ENCODE assay signal across 18 cellular contexts in the genomic region with DNA sequence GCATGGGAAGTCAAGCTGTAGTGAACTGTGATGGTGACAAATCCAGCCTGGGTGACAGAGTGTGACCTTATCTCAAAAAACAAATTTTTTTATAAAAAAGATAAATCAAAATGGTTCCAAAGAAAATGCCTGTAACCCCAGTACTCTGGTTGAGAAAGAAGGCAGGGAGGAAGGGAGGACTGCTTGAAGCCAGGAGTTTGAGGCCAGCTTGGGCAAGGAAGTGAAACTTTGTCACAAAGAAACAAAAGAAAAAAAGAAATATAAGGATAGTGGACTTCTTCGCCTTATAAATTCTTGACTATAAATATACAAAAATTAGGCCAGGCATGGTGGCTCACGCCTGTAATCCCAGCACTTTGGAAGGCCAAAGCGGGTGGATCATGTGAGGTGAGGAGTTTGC. TPM values are rescaled to one million over a fixed set of nuclear protein-coding genes. Genes with fewer than 3 reads are reported as not detected.
A peak's percentile ranks its signal among the peaks of the same experiment; 100 is the strongest.
DNase-seq lines count a peak whose midpoint lies in the region; ATAC-seq, FAIRE-seq and TF ChIP-seq lines count a peak whose summit lies in the region.
"Had no signal": no experiment of that assay in that cellular context is flagged by ENCODE, and none has a peak within 500 bp of the region (broad histone marks: within the 10 kb centered on the region; RNA-seq: fewer than 3 reads in every experiment).

No MANE protein-coding gene starts in this region.

- no peak overlapping the region for H2AFZ ChIP-seq in GM12878 (ENCODE audit: control insufficient read depth, low read depth, low read length)
- H2AFZ ChIP-seq in GM23248: no peak overlapping the region

- CTCF ChIA-PET in GM12878 (lab: Yijun Ruan, JAX): interaction anchor here (1.1 to 1.3 kb wide), 2 partner anchors 8 to 32 kb away, joined by 3 read pairs; no protein-coding TSS in a partner anchor
- CTCF ChIA-PET in CD4-positive, alpha-beta memory T cell (lab: Charles Lee; ENCODE audit: partially characterized antibody): no interaction called here
- CTCF ChIA-PET in activated CD4-positive, alpha-beta T cell treated with anti-CD3 and anti-CD28 coated beads, Interleukin-2, amount 10 ng/mL, durations not matched to agents 7 days and 5 days (lab: Charles Lee): interaction anchor here (1.2 kb wide), 1 partner anchor 13 kb away, joined by 4 read pairs; no protein-coding TSS in a partner anchor

- in situ Hi-C loops in GM12878 (cut with MboI) (no loop called here), GM23248 (cut with MboI) (no loop called here)

- H3K9me3 ChIP-seq in right atrium auricular region: no peaks in the 10 kb centered on the region
- no peaks in the 10 kb centered on the region for H3K9me3 ChIP-seq in GM12878 (replicated peaks; ENCODE audit: control insufficient read depth, insufficient read depth, low read length)
- H3K9me3 ChIP-seq in CD4-positive, alpha-beta memory T cell (ENCODE audit: control insufficient read depth in 1 of 2, low read length in 2 of 2): no peaks in the 10 kb centered on the region
- H3K9me3 ChIP-seq in GM23248 (ENCODE audit: low read depth): no peaks in the 10 kb centered on the region
- H3K9me3 ChIP-seq: Caco-2, HAP-1 had no signal

- no peak for TF ChIP-seq RAD21 in GM12878 (IDR thresholded peaks at IDR 0.05; ENCODE audit: insufficient read depth, low read depth, low read length)

- H3F3A ChIP-seq in GM23248 (ENCODE audit: insufficient read depth): peaks cover 8% of the 10 kb centered on the region; the same call in 1 of the 2 replicates

- peaks cover 5 to 12% (median 8%) of the 10 kb centered on the region in 4 donors for H3K4me1 Mint-ChIP-seq in CD4-positive, alpha-beta memory T cell
- peaks cover 4% of the 10 kb centered on the region for H3K4me1 Mint-ChIP-seq in activated CD4-positive, alpha-beta T cell treated with anti-CD3 and anti-CD28 coated beads, Interleukin-2, amount 10 ng/mL, durations not matched to agents 7 days and 5 days

- H3K4me2 ChIP-seq in GM12878 (ENCODE audit: control insufficient read depth, insufficient read depth) (no peak overlapping the region), GM23248 (ENCODE audit: unreplicated experiment) (no peak overlapping the region)

- H3K27ac ChIP-seq in right atrium auricular region: no peak overlapping the region
- H3K27ac ChIP-seq in GM12878 (ENCODE audit: control insufficient read depth, insufficient read depth): no peak overlapping the region
- no peak overlapping the region for H3K27ac ChIP-seq in CD4-positive, alpha-beta memory T cell (ENCODE audit: low read depth, low read length)
- no peak overlapping the region for H3K27ac ChIP-seq in GM23248

- no peaks in the 10 kb centered on the region for H3K27me3 Mint-ChIP-seq in CD4-positive, alpha-beta memory T cell
- H3K27me3 Mint-ChIP-seq in activated CD4-positive, alpha-beta T cell treated with anti-CD3 and anti-CD28 coated beads, Interleukin-2, amount 10 ng/mL, durations not matched to agents 7 days and 5 days: no peaks in the 10 kb centered on the region
- H3K27me3 Mint-ChIP-seq: CD8-positive, alpha-beta memory T cell had no signal

- H3K4me3 ChIP-seq in right atrium auricular region (no peak overlapping the region), GM12878 (no peak overlapping the region), GM23248 (no peak overlapping the region)
- H3K4me3 ChIP-seq in CD4-positive, alpha-beta memory T cell (ENCODE audit: low read length in 2 of 2): no peak overlapping the region
- H3K4me3 ChIP-seq: HAP-1 had no signal

- FAIRE-seq in GM12878 (lab: Jason Lieb, UNC): no peak
- FAIRE-seq in frontal cortex (lab: Jason Lieb, UNC): no peak
- FAIRE-seq: HepG2, HTR-8/SVneo had no signal

- SMC1A ChIA-PET in GM12878 (lab: Charles Lee; ENCODE audit: uncharacterized antibody, unreplicated experiment): interaction anchor here (3.3 kb wide), 1 partner anchor 31 kb away, joined by 11 read pairs; no protein-coding TSS in a partner anchor

- no peak for TF ChIP-seq POLR2A in GM12878 (IDR thresholded peaks at IDR 0.05; ENCODE audit: low read depth, low read length)

- DNase-seq in right atrium auricular region (ENCODE audit: low spot score) (peak; percentile 44), left cardiac atrium (no peak), MV-4-11 (lab: John Stamatoyannopoulos, UW) (peak; percentile 76), GM12878 (ENCODE audit: low read depth, low spot score) (no peak), frontal cortex (ENCODE audit: low spot score in 2 of 2) (no peak), GM23248 (no peak)
- DNase-seq in CD4-positive, alpha-beta memory T cell: no peak
- no peak for DNase-seq in activated CD4-positive, alpha-beta T cell treated with anti-CD3 and anti-CD28 coated beads, Interleukin-2, amount 10 ng/mL, durations not matched to agents 7 days and 5 days
- DNase-seq: ACHN; C1 segment of cervical spinal cord; Caco-2; CD8-positive, alpha-beta memory T cell; DND-41; GF-D8; GOT3 had no signal

- H3K4me1 ChIP-seq in right atrium auricular region (no peaks in the 10 kb centered on the region), GM12878 (ENCODE audit: control insufficient read depth, insufficient read depth, low read length) (peaks cover 25% of the 10 kb centered on the region), GM23248 (ENCODE audit: insufficient read depth) (no peaks in the 10 kb centered on the region)
- H3K4me1 ChIP-seq in CD4-positive, alpha-beta memory T cell (ENCODE audit: insufficient read depth, low read length): no peaks in the 10 kb centered on the region
- H3K4me1 ChIP-seq: Caco-2 had no signal

- H4K20me1 ChIP-seq in GM12878 (ENCODE audit: control insufficient read depth, insufficient read depth): no peaks in the 10 kb centered on the region
- H4K20me1 ChIP-seq in GM23248 (ENCODE audit: insufficient read depth): no peaks in the 10 kb centered on the region; the same call in 1 of the 2 replicates

- RAD21 ChIA-PET in GM12878 (lab: Charles Lee; ENCODE audit: unreplicated experiment): interaction anchor here (0.6 kb wide), 1 partner anchor 60 kb away, joined by 3 read pairs; no protein-coding TSS in a partner anchor

- no TSS peak for BruUV-seq in GM12878 (replicated peaks; lab: Mats Ljungman, UMichigan)

- WGBS in GM12878 (ENCODE audit: insufficient coverage, insufficient replicate concordance, low lambda C conversion rate, missing lambda C conversion rate): 97% methylated on average over 3 of the region's 3 CpGs
- WGBS in GM23248 (ENCODE audit: low coverage in 1 of 2, low lambda C conversion rate in 2 of 2, missing lambda C conversion rate in 2 of 2), 2 experiments: 100% methylated on average over 3 of the region's 3 CpGs

- no peak overlapping the region for H3K9ac ChIP-seq in GM12878 (ENCODE audit: control insufficient read depth, insufficient read depth, low read length)
- no peak overlapping the region for H3K9ac ChIP-seq in GM23248

- no peak for TF ChIP-seq CTCF in right atrium auricular region (IDR thresholded peaks at IDR 0.05)
- TF ChIP-seq CTCF in GM12878 (IDR thresholded peaks at IDR 0.05 in 2 of 3, conservative IDR thresholded peaks at IDR 0.05 in 1 of 3; ENCODE audit: control insufficient read depth in 2 of 3, extremely low read depth in 1 of 3, insufficient read depth in 1 of 3, low read depth in 3 of 3, low read length in 3 of 3): no peak

- H3K36me3 ChIP-seq in right atrium auricular region (no peaks in the 10 kb centered on the region), GM12878 (ENCODE audit: control insufficient read depth in 2 of 2, insufficient read depth in 2 of 2, low read length in 1 of 2) (peaks cover 10 to 27% of the 10 kb centered on the region in 2 experiments), GM23248 (ENCODE audit: low read depth) (0 out of 2 replicates have a peak, but pooled peaks cover 3% of the 10 kb centered on the region)
- peaks cover 9% of the 10 kb centered on the region for H3K36me3 ChIP-seq in CD4-positive, alpha-beta memory T cell (ENCODE audit: insufficient read depth, low read length)

- H3K4me3 Mint-ChIP-seq in CD4-positive, alpha-beta memory T cell: no peak overlapping the region
- H3K4me3 Mint-ChIP-seq in activated CD4-positive, alpha-beta T cell treated with anti-CD3 and anti-CD28 coated beads, Interleukin-2, amount 10 ng/mL, durations not matched to agents 7 days and 5 days: no peak overlapping the region
- H3K4me3 Mint-ChIP-seq: CD8-positive, alpha-beta memory T cell had no signal

- H3K27ac Mint-ChIP-seq in CD4-positive, alpha-beta memory T cell: no peak overlapping the region
- H3K27ac Mint-ChIP-seq in activated CD4-positive, alpha-beta T cell treated with anti-CD3 and anti-CD28 coated beads, Interleukin-2, amount 10 ng/mL, durations not matched to agents 7 days and 5 days: no peak overlapping the region

- H3K27me3 ChIP-seq in right atrium auricular region: no peaks in the 10 kb centered on the region
- H3K27me3 ChIP-seq in GM12878 (replicated peaks in 1 of 2; ENCODE audit: control insufficient read depth in 2 of 2, insufficient read depth in 2 of 2, low read length in 1 of 2): no peaks in the 10 kb centered on the region
- no peaks in the 10 kb centered on the region for H3K27me3 ChIP-seq in CD4-positive, alpha-beta memory T cell (ENCODE audit: insufficient read depth, low read length)
- H3K27me3 ChIP-seq in GM23248 (replicated peaks; ENCODE audit: insufficient read depth): no peaks in the 10 kb centered on the region

- POLR2A ChIA-PET in GM12878 (lab: Charles Lee): no interaction called here
- POLR2A ChIA-PET in CD4-positive, alpha-beta memory T cell (lab: Charles Lee; ENCODE audit: partially characterized antibody): no interaction called here
- POLR2A ChIA-PET in activated CD4-positive, alpha-beta T cell treated with anti-CD3 and anti-CD28 coated beads, Interleukin-2, amount 10 ng/mL, durations not matched to agents 7 days and 5 days (lab: Charles Lee): no interaction called here

- peaks cover 52% of the 10 kb centered on the region for H3K79me2 ChIP-seq in GM12878 (ENCODE audit: control insufficient read depth, insufficient read depth, low read length)
- H3K79me2 ChIP-seq in GM23248 (ENCODE audit: insufficient read depth): peaks cover 100% of the 10 kb centered on the region

- no peak for TF ChIP-seq EP300 in GM12878 (IDR thresholded peaks at IDR 0.05; ENCODE audit: borderline replicate concordance in 1 of 2, control insufficient read depth in 1 of 2, low read depth in 2 of 2, low read length in 2 of 2)

- peaks cover 18 to 32% of the 10 kb centered on the region in 2 donors for H3K36me3 Mint-ChIP-seq in CD4-positive, alpha-beta memory T cell
- peaks cover 13% of the 10 kb centered on the region for H3K36me3 Mint-ChIP-seq in activated CD4-positive, alpha-beta T cell treated with anti-CD3 and anti-CD28 coated beads, Interleukin-2, amount 10 ng/mL, durations not matched to agents 7 days and 5 days (ENCODE audit: low read depth)

- H3K9me3 Mint-ChIP-seq in CD4-positive, alpha-beta memory T cell: peaks cover 0 to 2% (median 0%) of the 10 kb centered on the region in 8 donors
- H3K9me3 Mint-ChIP-seq in activated CD4-positive, alpha-beta T cell treated with anti-CD3 and anti-CD28 coated beads, Interleukin-2, amount 10 ng/mL, durations not matched to agents 7 days and 5 days: no peaks in the 10 kb centered on the region
- H3K9me3 Mint-ChIP-seq: CD8-positive, alpha-beta memory T cell had no signal

- intact Hi-C loops in left cardiac atrium (cut with DNase I): no loop called here
- intact Hi-C loops in GM12878 (cut with micrococcal nuclease; ENCODE audit: unreplicated experiment): no loop called here
- intact Hi-C loops in CD4-positive, alpha-beta memory T cell (cut with micrococcal nuclease): no loop called here

- ATAC-seq in left cardiac atrium (no peak), GM12878 (no peak)
- ATAC-seq: HepG2 had no signal

- H3K9me2 ChIP-seq in GM23248 (ENCODE audit: insufficient read depth): no peaks in the 10 kb centered on the region

RNA-seq across cellular contexts. Expression of a gene that starts 34.1 kb away (rescaled TPM):
- total RNA-seq in right atrium auricular region: 10 to 100 TPM; 11.6 to 19.3 TPM
- total RNA-seq in left cardiac atrium: 10 to 100 TPM; 28.0 to 29.9 TPM
- 181 and 197 TPM in 2 replicates for total RNA-seq in GM12878 (2013; cell fraction: nucleolus; rRNA removed)
- total RNA-seq in GM12878 (2014; rRNA removed): 49.2 and 55.9 TPM in 2 replicates
- 62.7 and 65.0 TPM in 2 replicates for total RNA-seq in GM12878 (2014; rRNA removed; fragmentation: Illumina TruSeq; extraction: Trizol)
- total RNA-seq in GM12878 (2021): 145 and 147 TPM in 2 replicates
- polyA plus RNA-seq in GM12878 (2011; ENCODE audit: low read depth): 37.4 TPM
- 39.4 and 65.6 TPM in 2 replicates for polyA plus RNA-seq in GM12878 (2011; rRNA removed)
- 18.2 and 21.0 TPM in 2 replicates for polyA plus RNA-seq in GM12878 (2011; cell fraction: cytosol; rRNA removed)
- polyA plus RNA-seq in GM12878 (2011; cell fraction: nucleus; rRNA removed): 35.7 and 50.6 TPM in 2 replicates
- polyA plus RNA-seq in GM12878 (2012): 46.6 and 50.4 TPM in 2 replicates
- 84.1 and 84.5 TPM in 2 replicates for polyA plus RNA-seq in GM12878 (2014; fragmentation: Illumina TruSeq; extraction: Trizol)
- polyA plus RNA-seq in GM12878 (2014; fragmentation: Nextera tagmentation; extraction: Ambion mirVana): 10 to 100 TPM; 26.6 to 29.2 TPM
- 33.5 and 34.4 TPM in 2 replicates for polyA plus RNA-seq in GM12878 (2014; rRNA removed)
- polyA plus RNA-seq in GM12878 (2016; fragmentation: Nextera tagmentation; extraction: Ambion mirVana): 100 to 1,000 TPM; 116 to 120 TPM
- polyA minus RNA-seq in GM12878 (2011; rRNA and poly(A)+ RNA removed): 56.6 and 89.7 TPM in 2 replicates
- polyA minus RNA-seq in GM12878 (2011; cell fraction: cytosol; rRNA and poly(A)+ RNA removed): 29.8 and 35.3 TPM in 2 replicates
- polyA minus RNA-seq in GM12878 (2011; cell fraction: nucleus; rRNA and poly(A)+ RNA removed): 31.7 and 57.6 TPM in 2 replicates
- 100 to 1,000 TPM in 1 of 2 experiments, 10 to 100 TPM in 1; 85.7 to 101 TPM for total RNA-seq in CD4-positive, alpha-beta memory T cell
- polyA plus RNA-seq in CD4-positive, alpha-beta memory T cell: 10 to 100 TPM; 29.5 to 59.6 TPM
- 100 to 1,000 TPM in 1 of 2 experiments, 10 to 100 TPM in 1; 96.4 to 109 TPM for total RNA-seq in activated CD4-positive, alpha-beta T cell treated with anti-CD3 and anti-CD28 coated beads, Interleukin-2, amount 10 ng/mL, durations not matched to agents 7 days and 5 days
- total RNA-seq in frontal cortex: 99.9 TPM
- total RNA-seq in GM23248 (2014; rRNA removed; shearing (Covaris generic)): 29.5 and 31.5 TPM in 2 replicates
- polyA plus RNA-seq in GM23248 (2016; fragmentation: Nextera tagmentation; extraction: Ambion mirVana): 40.9 and 43.4 TPM in 2 replicates

RNA-seq across cellular contexts. Expression of a gene that starts 55.4 kb away (rescaled TPM):
- 10 to 100 TPM; 47.9 to 57.6 TPM for total RNA-seq in right atrium auricular region
- total RNA-seq in left cardiac atrium: 10 to 100 TPM; 39.7 to 50.5 TPM
- total RNA-seq in GM12878 (2013; cell fraction: nucleolus; rRNA removed): 116 and 118 TPM in 2 replicates
- total RNA-seq in GM12878 (2014; rRNA removed): 69.8 and 72.9 TPM in 2 replicates
- 33.9 and 37.5 TPM in 2 replicates for total RNA-seq in GM12878 (2014; rRNA removed; fragmentation: Illumina TruSeq; extraction: Trizol)
- total RNA-seq in GM12878 (2021): 71.8 and 75.3 TPM in 2 replicates
- polyA plus RNA-seq in GM12878 (2011; ENCODE audit: low read depth): 10.4 TPM
- polyA plus RNA-seq in GM12878 (2011; rRNA removed): 20.1 and 34.5 TPM in 2 replicates
- polyA plus RNA-seq in GM12878 (2011; cell fraction: cytosol; rRNA removed): 52.4 and 67.8 TPM in 2 replicates
- 192 and 236 TPM in 2 replicates for polyA plus RNA-seq in GM12878 (2011; cell fraction: nucleus; rRNA removed)
- polyA plus RNA-seq in GM12878 (2012): 27.5 and 27.7 TPM in 2 replicates
- polyA plus RNA-seq in GM12878 (2014; fragmentation: Illumina TruSeq; extraction: Trizol): 15.0 and 33.6 TPM in 2 replicates
- polyA plus RNA-seq in GM12878 (2014; fragmentation: Nextera tagmentation; extraction: Ambion mirVana): 10 to 100 TPM in 1 of 2 experiments, 1 to 10 TPM in 1; 9.5 to 12.6 TPM
- polyA plus RNA-seq in GM12878 (2014; rRNA removed): 58.1 and 64.0 TPM in 2 replicates
- polyA plus RNA-seq in GM12878 (2016; fragmentation: Nextera tagmentation; extraction: Ambion mirVana): 10 to 100 TPM; 67.9 to 70.4 TPM
- 52.1 and 83.2 TPM in 2 replicates for polyA minus RNA-seq in GM12878 (2011; rRNA and poly(A)+ RNA removed)
- polyA minus RNA-seq in GM12878 (2011; cell fraction: cytosol; rRNA and poly(A)+ RNA removed): 32.6 and 34.2 TPM in 2 replicates
- polyA minus RNA-seq in GM12878 (2011; cell fraction: nucleus; rRNA and poly(A)+ RNA removed): 54.8 and 95.0 TPM in 2 replicates
- 10 to 100 TPM; 86.5 to 93.0 TPM for total RNA-seq in CD4-positive, alpha-beta memory T cell
- 10 to 100 TPM; 31.3 to 49.0 TPM for polyA plus RNA-seq in CD4-positive, alpha-beta memory T cell
- total RNA-seq in activated CD4-positive, alpha-beta T cell treated with anti-CD3 and anti-CD28 coated beads, Interleukin-2, amount 10 ng/mL, durations not matched to agents 7 days and 5 days: 10 to 100 TPM; 73.2 to 77.8 TPM
- total RNA-seq in frontal cortex: 68.9 TPM
- total RNA-seq in GM23248 (2014; rRNA removed; shearing (Covaris generic)): 65.8 and 70.3 TPM in 2 replicates
- 42.9 and 44.1 TPM in 2 replicates for polyA plus RNA-seq in GM23248 (2016; fragmentation: Nextera tagmentation; extraction: Ambion mirVana)

Comparison
In these comparisons a context has a peak if more than half of its experiments do, and no peak if none do; other contexts are left out.
1. DNase-seq: peak in right atrium auricular region (single experiment) and MV-4-11 (single experiment); none in left cardiac atrium (single experiment), GM12878 (single experiment), CD4-positive, alpha-beta memory T cell (0 of 5), activated CD4-positive, alpha-beta T cell treated with anti-CD3 and anti-CD28 coated beads, Interleukin-2, amount 10 ng/mL, durations not matched to agents 7 days and 5 days (single experiment), frontal cortex (0 of 2) and GM23248 (single experiment).